ENCODE assay signal across 8 cellular contexts in the genomic region with DNA sequence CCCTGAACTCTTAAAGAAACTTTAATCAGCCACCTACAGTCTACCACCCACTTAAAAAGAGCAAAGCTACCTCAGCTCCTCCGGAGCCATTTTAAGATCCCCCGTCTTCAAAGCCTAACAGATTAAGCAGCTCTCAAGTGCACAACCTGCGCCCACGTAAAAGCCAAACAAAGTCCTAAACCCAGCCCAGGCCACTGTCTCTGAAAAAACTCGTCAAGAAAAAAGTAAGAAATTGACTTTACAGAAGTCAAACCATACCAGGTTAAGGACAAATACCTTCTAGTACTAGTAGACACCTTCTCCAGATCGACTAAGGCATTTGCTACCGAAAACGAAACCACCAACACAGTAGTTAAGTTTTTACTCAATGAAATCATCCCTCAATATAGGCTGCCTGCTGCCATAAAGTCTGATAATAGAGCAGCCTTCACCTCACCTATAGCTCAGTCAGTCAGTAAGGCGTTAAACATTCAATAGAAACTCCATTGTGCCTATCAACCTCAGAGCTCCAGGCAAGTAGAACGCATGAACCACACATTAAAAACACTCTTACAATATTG.
A peak's percentile ranks its signal among the peaks of the same experiment; 100 is the strongest.
DNase-seq lines count a peak whose midpoint lies in the region; ATAC-seq and TF ChIP-seq lines count a peak whose summit lies in the region.
"Not testable (repeated sequence)": the region's sequence is repeated elsewhere in the genome, so short reads cannot be mapped to it uniquely, and the experiment has no call there.

No MANE protein-coding gene starts in this region.

- 15% methylated on average over 8 of the region's 10 CpGs for WGBS in mammary epithelial cell (ENCODE audit: low coverage, missing lambda C conversion rate)
- 47% methylated on average over 10 of the region's 10 CpGs for WGBS in hepatocyte (ENCODE audit: low lambda C conversion rate, missing lambda C conversion rate)
- 62 to 68% methylated on average over 9 to 10 of the region's 10 CpGs for WGBS in upper lobe of left lung, 2 donors

- not testable (repeated sequence) for H3K4me2 ChIP-seq in GM23338
- H3K4me2 ChIP-seq in mammary epithelial cell (ENCODE audit: insufficient read depth, low read depth, low read length) (peak overlapping the region; percentile 44), hepatocyte (peak overlapping the region; percentile 71)

- H3K9me3 Mint-ChIP-seq in GM23338; activated B cell treated with CpG ODN at 0.5 μM for 24 hours; natural killer cell treated with Interleukin-12 subunit alpha and Interleukin-12 subunit beta and Interleukin-15 and Interleukin-18, amount 100 ng/mL, for 72 hours: not testable (repeated sequence)

- intact Hi-C loops in activated B cell treated with CpG ODN at 0.5 μM for 24 hours (cut with micrococcal nuclease); mammary epithelial cell (cut with micrococcal nuclease): not testable (repeated sequence)

- ATAC-seq in GM23338; activated B cell treated with CpG ODN at 0.5 μM for 24 hours (ENCODE audit: low read depth); natural killer cell treated with Interleukin-12 subunit alpha and Interleukin-12 subunit beta and Interleukin-15 and Interleukin-18, amount 100 ng/mL, for 72 hours; upper lobe of left lung (ENCODE audit: low FRiP score in 2 of 2): not testable (repeated sequence)

- H3K4me3 ChIP-seq in GM23338 = not testable (repeated sequence)
- H3K4me3 ChIP-seq in mammary epithelial cell (replicated peaks in 1 of 3; ENCODE audit: insufficient read depth in 1 of 3, low read depth in 2 of 3, low read length in 3 of 3) (peak overlapping the region in 2 of 3 experiments; percentile 1 to 30), hepatocyte (peak overlapping the region; percentile 26), upper lobe of left lung (peak overlapping the region in 3 of 4 donors; percentile 17 to 37 (median 31))

- not testable (repeated sequence) for H3K79me2 ChIP-seq in GM23338 (replicated peaks; ENCODE audit: insufficient read depth); mammary epithelial cell (ENCODE audit: insufficient read depth, low read length); hepatocyte

- peaks cover 59% of the 10 kb centered on the region for H3K4me1 Mint-ChIP-seq in GM23338
- H3K4me1 Mint-ChIP-seq in activated B cell treated with CpG ODN at 0.5 μM for 24 hours = not testable (repeated sequence)
- H3K4me1 Mint-ChIP-seq in natural killer cell treated with Interleukin-12 subunit alpha and Interleukin-12 subunit beta and Interleukin-15 and Interleukin-18, amount 100 ng/mL, for 72 hours (ENCODE audit: low read depth in 2 of 2) = peaks cover 31 to 48% of the 10 kb centered on the region in 2 donors

- dilution Hi-C loops in mammary epithelial cell (cut with HindIII; ENCODE audit: low sequenced_read_pairs) = not testable (repeated sequence)

- peak overlapping the region; percentile 34 for H3K27ac Mint-ChIP-seq in GM23338
- H3K27ac Mint-ChIP-seq in activated B cell treated with CpG ODN at 0.5 μM for 24 hours = peak overlapping the region; percentile 52
- peak overlapping the region; percentile 92 to 96 for H3K27ac Mint-ChIP-seq in natural killer cell treated with Interleukin-12 subunit alpha and Interleukin-12 subunit beta and Interleukin-15 and Interleukin-18, amount 100 ng/mL, for 72 hours

- POLR2A ChIA-PET in activated B cell treated with CpG ODN at 0.5 μM for 24 hours (lab: Charles Lee) = not testable (repeated sequence)

- H3K4me3 Mint-ChIP-seq in GM23338 = not testable (repeated sequence)
- H3K4me3 Mint-ChIP-seq in activated B cell treated with CpG ODN at 0.5 μM for 24 hours = peak overlapping the region; percentile 74
- peak overlapping the region; percentile 92 for H3K4me3 Mint-ChIP-seq in natural killer cell treated with Interleukin-12 subunit alpha and Interleukin-12 subunit beta and Interleukin-15 and Interleukin-18, amount 100 ng/mL, for 72 hours

- not testable (repeated sequence) for BruUV-seq in mammary epithelial cell (replicated peaks; lab: Mats Ljungman, UMichigan)

- not testable (repeated sequence) for H3K27ac ChIP-seq in GM23338 (ENCODE audit: low read depth); upper lobe of left lung
- peak overlapping the region; percentile 40 for H3K27ac ChIP-seq in mammary epithelial cell (ENCODE audit: insufficient read depth, low read depth, low read length)
- peak overlapping the region; percentile 91 for H3K27ac ChIP-seq in hepatocyte

- H3K9me3 ChIP-seq in mammary epithelial cell (replicated peaks; ENCODE audit: insufficient read depth, low read length); hepatocyte (ENCODE audit: low read depth); upper lobe of left lung: not testable (repeated sequence)

- H3K27me3 ChIP-seq in GM23338 (ENCODE audit: insufficient read depth); mammary epithelial cell (ENCODE audit: insufficient read depth, low read length); hepatocyte; upper lobe of left lung: not testable (repeated sequence)

- not testable (repeated sequence) for H3K4me1 ChIP-seq in GM23338 (ENCODE audit: insufficient read depth); mammary epithelial cell (ENCODE audit: insufficient read depth, low read length); upper lobe of left lung
- H3K4me1 ChIP-seq in hepatocyte (ENCODE audit: insufficient read depth) = peaks cover 12% of the 10 kb centered on the region

- not testable (repeated sequence) for TF ChIP-seq CTCF in GM23338 (conservative IDR thresholded peaks at IDR 0.05; ENCODE audit: low read depth in 2 of 2); activated B cell treated with CpG ODN at 0.5 μM for 24 hours (IDR thresholded peaks at IDR 0.05); mammary epithelial cell (conservative IDR thresholded peaks at IDR 0.05 in 1 of 2, IDR thresholded peaks at IDR 0.05 in 1 of 2; ENCODE audit: extremely low read depth in 1 of 2, insufficient read depth in 1 of 2, low read depth in 1 of 2, low read length in 2 of 2); hepatocyte (IDR thresholded peaks at IDR 0.05; ENCODE audit: poor library complexity); upper lobe of left lung (IDR thresholded peaks at IDR 0.05)

- peaks cover 13% of the 10 kb centered on the region for H3K27me3 Mint-ChIP-seq in GM23338 (ENCODE audit: insufficient read depth, low read depth, poor library complexity)
- H3K27me3 Mint-ChIP-seq in activated B cell treated with CpG ODN at 0.5 μM for 24 hours; natural killer cell treated with Interleukin-12 subunit alpha and Interleukin-12 subunit beta and Interleukin-15 and Interleukin-18, amount 100 ng/mL, for 72 hours: not testable (repeated sequence)

- not testable (repeated sequence) for DNase-seq in GM23338 (ENCODE audit: low spot score); activated B cell treated with CpG ODN at 0.5 μM for 24 hours; mammary epithelial cell; hepatocyte (ENCODE audit: low spot score); natural killer cell treated with Interleukin-12 subunit alpha and Interleukin-12 subunit beta and Interleukin-15 and Interleukin-18, amount 100 ng/mL, for 72 hours (ENCODE audit: low spot score); upper lobe of left lung
- peak; percentile 63 to 68 for DNase-seq in activated T-cell treated with anti-CD3 and anti-CD28 coated beads, Interleukin-2, amount 50 U/mL, for 48 hours
- DNase-seq in stimulated activated CD4-positive, alpha-beta T cell treated with anti-CD3 and anti-CD28 coated beads, Interleukin-15, amount 100 ng/mL, for 24 hours = peak; percentile 35

- H3K9ac ChIP-seq in mammary epithelial cell (ENCODE audit: insufficient read depth, low read length) = not testable (repeated sequence)

- not testable (repeated sequence) for H3K36me3 ChIP-seq in GM23338 (ENCODE audit: insufficient read depth); mammary epithelial cell (ENCODE audit: insufficient read depth, low read length); hepatocyte (replicated peaks; ENCODE audit: insufficient read depth, low read depth); upper lobe of left lung

- peaks cover 12% of the 10 kb centered on the region; the same call in 2 of the 3 replicates for H3K36me3 Mint-ChIP-seq in GM23338 (ENCODE audit: low read depth)
- H3K36me3 Mint-ChIP-seq in activated B cell treated with CpG ODN at 0.5 μM for 24 hours (ENCODE audit: low read depth); natural killer cell treated with Interleukin-12 subunit alpha and Interleukin-12 subunit beta and Interleukin-15 and Interleukin-18, amount 100 ng/mL, for 72 hours: not testable (repeated sequence)

- not testable (repeated sequence) for H4K20me1 ChIP-seq in GM23338 (replicated peaks; ENCODE audit: insufficient read depth); mammary epithelial cell (ENCODE audit: insufficient read depth, low read length); hepatocyte (ENCODE audit: insufficient read depth, poor library complexity, severe bottlenecking)

- in situ Hi-C loops in mammary epithelial cell (cut with MboI; ENCODE audit: low sequenced_read_pairs in 2 of 2) = not testable (repeated sequence)

- TF ChIP-seq EP300 in upper lobe of left lung (IDR thresholded peaks at IDR 0.05) = not testable (repeated sequence)

- CTCF ChIA-PET in activated B cell treated with CpG ODN at 0.5 μM for 24 hours (lab: Charles Lee); mammary epithelial cell (lab: Charles Lee; ENCODE audit: low non-redundant PET): not testable (repeated sequence)

- not testable (repeated sequence) for TF ChIP-seq POLR2A in upper lobe of left lung (IDR thresholded peaks at IDR 0.05)

- H3K9me2 ChIP-seq in GM23338 (ENCODE audit: insufficient read depth); hepatocyte (replicated peaks; ENCODE audit: insufficient read depth): not testable (repeated sequence)

- not testable (repeated sequence) for H3F3A ChIP-seq in GM23338 (replicated peaks; ENCODE audit: low read depth)

- H2AFZ ChIP-seq in GM23338 = not testable (repeated sequence)
- H2AFZ ChIP-seq in mammary epithelial cell (ENCODE audit: low read depth, low read length) (peak overlapping the region; percentile 81), hepatocyte (peak overlapping the region; percentile 16)

Comparison
In these comparisons a context has a peak if more than half of its experiments do, and no peak if none do; other contexts are left out.
1. H3K27ac Mint-ChIP-seq: peak in every context shown above with its lines; median percentile 94 in natural killer cell treated with Interleukin-12 subunit alpha and Interleukin-12 subunit beta and Interleukin-15 and Interleukin-18, amount 100 ng/mL, for 72 hours; 52 in activated B cell treated with CpG ODN at 0.5 μM for 24 hours; 34 in GM23338.